Comparison of ENCODE assay signal across 8 cellular contexts in genomic region chr12:31832740-31833540, GRCh38.
DNase-seq lines count a peak whose midpoint lies in the region; ATAC-seq and TF ChIP-seq lines count a peak whose summit lies in the region.

No MANE protein-coding gene starts in this region.

- peak overlapping the region; percentile 34 for H3K27ac ChIP-seq in CD4-positive, CD25-positive, alpha-beta regulatory T cell (ENCODE audit: insufficient read depth, low read length, poor library complexity, severe bottlenecking)
- H3K27ac ChIP-seq in right cardiac atrium (ENCODE audit: low read length): no peak overlapping the region

- intact Hi-C loops in right cardiac atrium (cut with DNase I): no loop called here

- peaks cover 4% of the 10 kb centered on the region for H3K27me3 Mint-ChIP-seq in CD4-positive, CD25-positive, alpha-beta regulatory T cell
- no peaks in the 10 kb centered on the region for H3K27me3 Mint-ChIP-seq in type B pancreatic cell

- peak in 2 of 3 donors; percentile 51 to 68 for DNase-seq in CD4-positive, CD25-positive, alpha-beta regulatory T cell
- DNase-seq in T-helper 1 cell (peak in 3 of 5 donors; percentile 5 to 65 (median 6)), right cardiac atrium (no peak), GM19238 (ENCODE audit: insufficient read length, low spot score) (no peak), type B pancreatic cell (ENCODE audit: extremely low spot score, unreplicated experiment) (no peak), SW 1271 (lab: John Stamatoyannopoulos, UW) (no peak)
- DNase-seq in activated CD4-positive, CD25-positive, alpha-beta regulatory T cell treated with anti-CD3 and anti-CD28 coated beads, Interleukin-2, amount 50 U/mL, for 72 hours: no peak

- H3K4me1 ChIP-seq in CD4-positive, CD25-positive, alpha-beta regulatory T cell (ENCODE audit: control insufficient read depth, insufficient read depth, low read length, poor library complexity, severe bottlenecking): peaks cover 38% of the 10 kb centered on the region
- H3K4me1 ChIP-seq in right cardiac atrium (ENCODE audit: control insufficient read depth, insufficient read depth, low read length): no peaks in the 10 kb centered on the region

- no peak for TF ChIP-seq CTCF in type B pancreatic cell (conservative IDR thresholded peaks at IDR 0.05)

- peak overlapping the region; percentile 66 to 84 (median 77) for H3K27ac Mint-ChIP-seq in CD4-positive, CD25-positive, alpha-beta regulatory T cell
- H3K27ac Mint-ChIP-seq in type B pancreatic cell: no peak overlapping the region

- no peaks in the 10 kb centered on the region for H3K9me3 ChIP-seq in CD4-positive, CD25-positive, alpha-beta regulatory T cell (ENCODE audit: control insufficient read depth in 2 of 2, low read length in 2 of 2)
- peaks cover 2% of the 10 kb centered on the region for H3K9me3 ChIP-seq in right cardiac atrium (ENCODE audit: control insufficient read depth, low read length)

- peaks cover under 1% of the 10 kb centered on the region for H3K36me3 Mint-ChIP-seq in CD4-positive, CD25-positive, alpha-beta regulatory T cell
- peaks cover 1% of the 10 kb centered on the region for H3K36me3 Mint-ChIP-seq in type B pancreatic cell

- WGBS in right cardiac atrium: 78% methylated on average over 7 of the region's 7 CpGs

- no peaks in the 10 kb centered on the region for H3K36me3 ChIP-seq in CD4-positive, CD25-positive, alpha-beta regulatory T cell (ENCODE audit: control insufficient read depth, insufficient read depth, low read length)

- peaks cover 26 to 74% (median 52%) of the 10 kb centered on the region in 4 donors for H3K4me1 Mint-ChIP-seq in CD4-positive, CD25-positive, alpha-beta regulatory T cell
- H3K4me1 Mint-ChIP-seq in type B pancreatic cell (ENCODE audit: unreplicated experiment): no peaks in the 10 kb centered on the region

- H3K27me3 ChIP-seq in CD4-positive, CD25-positive, alpha-beta regulatory T cell (ENCODE audit: control insufficient read depth, insufficient read depth, low read length): no peaks in the 10 kb centered on the region
- no peaks in the 10 kb centered on the region for H3K27me3 ChIP-seq in right cardiac atrium (ENCODE audit: control insufficient read depth, insufficient read depth)

- H3K9me3 Mint-ChIP-seq in CD4-positive, CD25-positive, alpha-beta regulatory T cell: peaks cover 0 to 19% (median 4%) of the 10 kb centered on the region in 7 donors
- peaks cover 13% of the 10 kb centered on the region for H3K9me3 Mint-ChIP-seq in type B pancreatic cell

- peak overlapping the region; percentile 77 for H3K4me3 ChIP-seq in CD4-positive, CD25-positive, alpha-beta regulatory T cell (ENCODE audit: low read depth, low read length)
- H3K4me3 ChIP-seq in right cardiac atrium (ENCODE audit: low read length): no peak overlapping the region

- H3K4me3 Mint-ChIP-seq in CD4-positive, CD25-positive, alpha-beta regulatory T cell: peak overlapping the region in 3 of 4 donors; percentile 39 to 73 (median 58)
- H3K4me3 Mint-ChIP-seq in type B pancreatic cell: no peak overlapping the region

- peak; percentile 54 to 62 for ATAC-seq in CD4-positive, CD25-positive, alpha-beta regulatory T cell (ENCODE audit: low read depth in 2 of 2)
- ATAC-seq in GM21786 (IDR thresholded peaks at IDR 0.05; ENCODE audit: unreplicated experiment): peak; percentile 79
- ATAC-seq in right cardiac atrium: peak; percentile 45 to 51

Comparison
In these comparisons a context has a peak if more than half of its experiments do, and no peak if none do; other contexts are left out.
1. DNase-seq: peak in CD4-positive, CD25-positive, alpha-beta regulatory T cell (2 of 3) and T-helper 1 cell (3 of 5); none in right cardiac atrium (0 of 3), GM19238 (single experiment), activated CD4-positive, CD25-positive, alpha-beta regulatory T cell treated with anti-CD3 and anti-CD28 coated beads, Interleukin-2, amount 50 U/mL, for 72 hours (single experiment), type B pancreatic cell (single experiment) and SW 1271 (0 of 2).
2. Peak in every context shown above with its lines, with median percentiles within 50 percentile points of each other: ATAC-seq.